ENCODE assay signal across 8 cellular contexts in the genomic region with DNA sequence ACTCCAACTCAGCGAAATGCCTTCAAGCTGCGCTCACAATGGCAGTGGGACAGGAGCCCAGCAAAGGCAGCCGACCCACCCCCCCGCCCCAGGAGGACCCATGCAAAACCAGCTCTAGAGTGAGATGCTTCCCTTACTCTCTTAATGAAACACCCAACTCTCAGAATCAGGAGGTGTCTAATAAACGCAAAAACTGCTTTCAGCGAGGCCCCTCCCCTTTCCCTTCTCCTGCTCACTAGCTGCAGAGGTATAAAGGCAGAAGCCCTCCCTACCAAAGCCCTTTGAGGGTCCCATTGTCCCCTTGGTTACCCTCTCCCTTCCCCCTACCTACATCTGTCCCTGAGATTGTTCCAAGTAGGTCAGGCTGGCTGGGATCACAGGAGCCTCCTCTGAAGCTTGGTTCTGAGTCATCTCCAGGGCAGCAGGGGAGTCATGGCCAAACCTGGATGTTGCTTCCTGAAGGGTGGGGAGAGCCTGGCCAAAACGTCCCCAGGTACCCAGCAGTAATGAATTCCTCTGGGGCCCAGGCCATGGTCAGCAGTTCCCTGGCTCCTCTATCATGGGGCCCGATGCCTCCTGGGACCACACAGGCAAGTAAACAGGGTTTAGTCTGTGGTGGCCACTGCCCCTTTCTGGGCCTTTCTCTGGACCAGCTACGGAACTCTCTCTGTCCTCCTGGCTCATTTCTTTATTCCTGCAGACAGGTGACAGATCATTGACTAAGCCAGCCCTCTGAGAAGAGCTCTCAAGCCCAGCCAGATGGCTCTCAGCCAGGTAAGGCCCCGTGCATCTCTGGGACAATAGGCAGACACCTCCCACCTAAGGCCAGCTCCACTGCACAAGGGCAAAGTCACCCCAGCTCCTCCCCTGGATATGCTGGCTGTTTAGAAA. TPM values are rescaled to one million over a fixed set of nuclear protein-coding genes. Genes with fewer than 3 reads are reported as not detected.
A peak's percentile ranks its signal among the peaks of the same experiment; 100 is the strongest.
DNase-seq lines count a peak whose midpoint lies in the region; ATAC-seq and TF ChIP-seq lines count a peak whose summit lies in the region.

No MANE protein-coding gene starts in this region.

- H3K27ac ChIP-seq in parathyroid adenoma, result peak overlapping the region; percentile 73

- peak; percentile 41; the same call in 1 of the 2 replicates for TF ChIP-seq EP300 in Ishikawa (IDR thresholded peaks at IDR 0.05; ENCODE audit: borderline replicate concordance)

- peaks cover 10% of the 10 kb centered on the region for H3K79me2 ChIP-seq in parathyroid adenoma

- ATAC-seq in GM18909 (IDR thresholded peaks at IDR 0.05; ENCODE audit: poor library complexity, unreplicated experiment), result no peak

- peak overlapping the region; percentile 58 for H2AFZ ChIP-seq in parathyroid adenoma

- DNase-seq in Caki2 (ENCODE audit: low read depth), result peak; percentile 44
- DNase-seq in SW480 (ENCODE audit: low spot score), result peak; percentile 81
- DNase-seq in epithelial cell of proximal tubule (ENCODE audit: low read depth), result no peak
- DNase-seq in GF-D8 (lab: John Stamatoyannopoulos, UW), result no peak
- DNase-seq in T1000 (lab: John Stamatoyannopoulos, UW), result no peak

- no peak overlapping the region for H3K4me2 ChIP-seq in parathyroid adenoma (ENCODE audit: low read length)

- H3K9me3 ChIP-seq in parathyroid adenoma (ENCODE audit: control insufficient read depth, low read length), result no peaks in the 10 kb centered on the region

- TF ChIP-seq CTCF in epithelial cell of proximal tubule (conservative IDR thresholded peaks at IDR 0.05; ENCODE audit: low read depth, low read length), result no peak
- TF ChIP-seq CTCF in parathyroid adenoma (IDR thresholded peaks at IDR 0.05), result no peak

- no peak for TF ChIP-seq RAD21 in Ishikawa (IDR thresholded peaks at IDR 0.05; ENCODE audit: low read depth)

- H3K36me3 ChIP-seq in parathyroid adenoma (ENCODE audit: control insufficient read depth, insufficient read depth, low read length), result no peaks in the 10 kb centered on the region

- H3K27me3 ChIP-seq in parathyroid adenoma (ENCODE audit: control insufficient read depth, insufficient read depth, low read length), result no peaks in the 10 kb centered on the region

- H3K4me1 ChIP-seq in parathyroid adenoma, result peaks cover 10% of the 10 kb centered on the region

- H3K4me3 ChIP-seq in epithelial cell of proximal tubule (ENCODE audit: low read depth, low read length) (peak overlapping the region; percentile 5), parathyroid adenoma (ENCODE audit: low read depth, low read length) (no peak overlapping the region)

- no peak overlapping the region for H3K9ac ChIP-seq in parathyroid adenoma

- in situ Hi-C loops in Caki2 (cut with HindIII; ENCODE audit: low pct_unique_long_range_greater_than_20kb, low sequenced_read_pairs), result no loop called here

TF ChIP-seq in Ishikawa, 13 proteins besides CTCF, POLR2A, EP300 and RAD21:
- TF ChIP-seq REST (IDR thresholded peaks at IDR 0.05; ENCODE audit: low read depth) (no peak), CEBPB (IDR thresholded peaks at IDR 0.05) (no peak), NFIC (IDR thresholded peaks at IDR 0.05) (peak; percentile 83), TCF12 (IDR thresholded peaks at IDR 0.05; ENCODE audit: low read depth) (peak; percentile 65), EGR1 (IDR thresholded peaks at IDR 0.05) (no peak)

RNA-seq across cellular contexts. Expression of gene KLHL25, which starts 8.6 kb away (rescaled TPM):
- total RNA-seq in Caki2 (2014; rRNA removed; shearing (Covaris generic); ENCODE audit: low replicate concordance), result 2.7 and 4.9 TPM in 2 replicates
- total RNA-seq in epithelial cell of proximal tubule, result 8.1 and 9.7 TPM in 2 replicates

Comparison
In these comparisons a context has a peak if more than half of its experiments do, and no peak if none do; other contexts are left out.
1. DNase-seq: peak in Caki2 (single experiment) and SW480 (single experiment); none in epithelial cell of proximal tubule (single experiment), GF-D8 (single experiment) and T1000 (single experiment).